ENCODE assay signal across 19 cellular contexts in genomic region chr11:73755670-73756069, GRCh38. TPM values are rescaled to one million over a fixed set of nuclear protein-coding genes. Genes with fewer than 3 reads are reported as not detected.
A peak's percentile ranks its signal among the peaks of the same experiment; 100 is the strongest.
DNase-seq lines count a peak whose midpoint lies in the region; ATAC-seq and TF ChIP-seq lines count a peak whose summit lies in the region.
"Had no signal": no experiment of that assay in that cellular context is flagged by ENCODE, and none has a peak within 500 bp of the region (broad histone marks: within the 10 kb centered on the region; RNA-seq: fewer than 3 reads in every experiment).

No MANE protein-coding gene starts in this region.

- H2BK12ac ChIP-seq in trophoblast cell (ENCODE audit: low read length) = no peak overlapping the region

- DNase-seq in CD14-positive monocyte (ENCODE audit: low spot score) = no peak
- DNase-seq in trophoblast cell = no peak
- no peak for DNase-seq in upper lobe of right lung
- no peak for DNase-seq in NAMALWA (ENCODE audit: low spot score)
- DNase-seq: ACHN; BE2C; Calu3; CD4-positive, alpha-beta memory T cell; DMS79 treated with DMSO at 0.1 percent for 48 hours; GF-D8; H7; KG1 had no signal

- H3K9me3 Mint-ChIP-seq in CD14-positive monocyte = peaks cover 0 to 6% (median 3%) of the 10 kb centered on the region in 7 donors
- H3K9me3 Mint-ChIP-seq in dendritic cell treated with granulocyte-macrophage colony-stimulating factor and Interleukin-4, amounts not matched to agents 40 ng/mL and 50 ng/mL, for 4 days = no peaks in the 10 kb centered on the region
- H3K9me3 Mint-ChIP-seq: CD4-positive, alpha-beta memory T cell; GM23338; IgD-negative memory B cell had no signal

- H3K79me1 ChIP-seq in trophoblast cell (ENCODE audit: low read length) = peaks cover 12% of the 10 kb centered on the region

- intact Hi-C loops in CD14-positive monocyte (cut with micrococcal nuclease) (no loop called here), upper lobe of right lung (cut with DNase I) (no loop called here)
- intact Hi-C loops in dendritic cell treated with granulocyte-macrophage colony-stimulating factor and Interleukin-4, amounts not matched to agents 40 ng/mL and 50 ng/mL, for 4 days (cut with micrococcal nuclease) = loop anchor here (5.0 kb wide), 1 partner anchor 37 kb away; no protein-coding TSS in a partner anchor

- peaks cover 26% of the 10 kb centered on the region for H3K79me2 ChIP-seq in trophoblast cell (ENCODE audit: control insufficient read depth, insufficient read depth, low read length, poor library complexity)

- H3K27me3 Mint-ChIP-seq in CD14-positive monocyte (ENCODE audit: low read depth in 3 of 3) = peaks cover 0 to 3% (median 0%) of the 10 kb centered on the region in 3 donors
- H3K27me3 Mint-ChIP-seq in dendritic cell treated with granulocyte-macrophage colony-stimulating factor and Interleukin-4, amounts not matched to agents 40 ng/mL and 50 ng/mL, for 4 days = no peaks in the 10 kb centered on the region
- H3K27me3 Mint-ChIP-seq: CD4-positive, alpha-beta memory T cell; IgD-negative memory B cell had no signal

- ATAC-seq in upper lobe of right lung (no peak), HG03442 (IDR thresholded peaks at IDR 0.05; ENCODE audit: unreplicated experiment) (no peak)
- ATAC-seq: GM23338, HCT116 had no signal

- H2BK120ac ChIP-seq in trophoblast cell (ENCODE audit: insufficient read depth, low read length, poor library complexity) = no peak overlapping the region

- CTCF ChIA-PET in HEK293 (lab: Yijun Ruan, JAX) = no interaction called here

- peak overlapping the region; percentile 56 for H3K4ac ChIP-seq in trophoblast cell (ENCODE audit: low read depth, low read length)

- H3K4me1 Mint-ChIP-seq in CD14-positive monocyte = peaks cover 47% of the 10 kb centered on the region
- peaks cover 62% of the 10 kb centered on the region for H3K4me1 Mint-ChIP-seq in dendritic cell treated with granulocyte-macrophage colony-stimulating factor and Interleukin-4, amounts not matched to agents 40 ng/mL and 50 ng/mL, for 4 days (ENCODE audit: low read depth)

- H3K9ac ChIP-seq in trophoblast cell (ENCODE audit: low read length) = no peak overlapping the region

- H3K9me3 ChIP-seq in HEK293 (ENCODE audit: control insufficient read depth, insufficient read depth, low read depth, low read length) (no peaks in the 10 kb centered on the region), trophoblast cell (ENCODE audit: insufficient read depth, low read depth, low read length) (no peaks in the 10 kb centered on the region), upper lobe of right lung (no peaks in the 10 kb centered on the region)
- H3K9me3 ChIP-seq: BE2C had no signal

- no peak overlapping the region for H4K12ac ChIP-seq in trophoblast cell (ENCODE audit: low read depth, low read length)

- POLR2A ChIA-PET in HEK293 (lab: Yijun Ruan, JAX) = no interaction called here

- H3K27ac ChIP-seq in HEK293 (ENCODE audit: extremely low read depth, low read depth, low read length) (no peak overlapping the region), trophoblast cell (ENCODE audit: low read depth, low read length) (no peak overlapping the region), upper lobe of right lung (no peak overlapping the region)
- H3K27ac ChIP-seq: C4-2B had no signal

- no peak overlapping the region for H3K23ac ChIP-seq in trophoblast cell (ENCODE audit: low read length)

- no peak overlapping the region for H2AK5ac ChIP-seq in trophoblast cell (ENCODE audit: low read length)

- no peak overlapping the region for H3K18ac ChIP-seq in trophoblast cell (ENCODE audit: low read length)

- H3K4me1 ChIP-seq in HEK293 (ENCODE audit: control insufficient read depth, insufficient read depth, low read length) = 0 out of 2 replicates have a peak, but pooled peaks cover 9% of the 10 kb centered on the region
- peaks cover 5 to 9% of the 10 kb centered on the region in 2 experiments for H3K4me1 ChIP-seq in trophoblast cell (ENCODE audit: control insufficient read depth in 1 of 2, insufficient read depth in 2 of 2, low read length in 2 of 2)
- H3K4me1 ChIP-seq in upper lobe of right lung = peaks cover 38% of the 10 kb centered on the region
- H3K4me1 ChIP-seq: BE2C had no signal

- H2AFZ ChIP-seq in trophoblast cell (ENCODE audit: insufficient read depth, low read length, poor library complexity) = no peak overlapping the region
- H2AFZ ChIP-seq: GM23338 had no signal

- H3K36me3 ChIP-seq in HEK293 (ENCODE audit: control insufficient read depth in 2 of 2, insufficient read depth in 1 of 2, low read length in 2 of 2) (no peaks in the 10 kb centered on the region), trophoblast cell (ENCODE audit: control insufficient read depth in 1 of 2, insufficient read depth in 2 of 2, low read length in 2 of 2) (peaks cover 0 to 6% of the 10 kb centered on the region in 2 experiments), upper lobe of right lung (peaks cover 3% of the 10 kb centered on the region)

- no peak overlapping the region for H2BK5ac ChIP-seq in trophoblast cell (ENCODE audit: low read depth, low read length, poor library complexity)

- peak overlapping the region in 5 of 7 donors; percentile 4 to 85 (median 72) for H3K27ac Mint-ChIP-seq in CD14-positive monocyte
- H3K27ac Mint-ChIP-seq in dendritic cell treated with granulocyte-macrophage colony-stimulating factor and Interleukin-4, amounts not matched to agents 40 ng/mL and 50 ng/mL, for 4 days = peak overlapping the region; percentile 12
- H3K27ac Mint-ChIP-seq: GM23338, IgD-negative memory B cell had no signal

- no peak overlapping the region for H3K4me2 ChIP-seq in trophoblast cell (ENCODE audit: low read length)
- H3K4me2 ChIP-seq: GM23338 had no signal

- H3K4me3 ChIP-seq in HEK293 (ENCODE audit: low read depth, low read length) = no peak overlapping the region
- H3K4me3 ChIP-seq in trophoblast cell (ENCODE audit: low read depth, low read length) = no peak overlapping the region
- H3K4me3 ChIP-seq in upper lobe of right lung = no peak overlapping the region
- H3K4me3 ChIP-seq: GM23338 had no signal

- H3K4me3 Mint-ChIP-seq in CD14-positive monocyte = no peak overlapping the region
- H3K4me3 Mint-ChIP-seq in dendritic cell treated with granulocyte-macrophage colony-stimulating factor and Interleukin-4, amounts not matched to agents 40 ng/mL and 50 ng/mL, for 4 days = no peak overlapping the region
- H3K4me3 Mint-ChIP-seq: CD4-positive, alpha-beta memory T cell; GM23338 had no signal

- no peak overlapping the region for H4K91ac ChIP-seq in trophoblast cell (ENCODE audit: low read depth, low read length)

- no peak overlapping the region for H3K14ac ChIP-seq in trophoblast cell (ENCODE audit: low read length)

- H3K27me3 ChIP-seq in trophoblast cell (ENCODE audit: insufficient read depth, low read length) (no peaks in the 10 kb centered on the region), upper lobe of right lung (no peaks in the 10 kb centered on the region)
- H3K27me3 ChIP-seq: BE2C had no signal

- TF ChIP-seq CTCF in CD14-positive monocyte (IDR thresholded peaks at IDR 0.05) = no peak
- TF ChIP-seq CTCF in HEK293 (tag by site-specific recombination; IDR thresholded peaks at IDR 0.05) = no peak
- no peak for TF ChIP-seq CTCF in upper lobe of right lung (IDR thresholded peaks at IDR 0.05)

- H3K36me3 Mint-ChIP-seq in CD14-positive monocyte = peaks cover 4 to 17% of the 10 kb centered on the region in 2 donors
- peaks cover 47% of the 10 kb centered on the region for H3K36me3 Mint-ChIP-seq in dendritic cell treated with granulocyte-macrophage colony-stimulating factor and Interleukin-4, amounts not matched to agents 40 ng/mL and 50 ng/mL, for 4 days (ENCODE audit: low read depth)
- H3K36me3 Mint-ChIP-seq: IgD-negative memory B cell had no signal

- no peak overlapping the region for H4K8ac ChIP-seq in trophoblast cell (ENCODE audit: low read depth, low read length)

TF ChIP-seq in HEK293, 187 proteins besides CTCF, POLR2A, EP300 and RAD21:
- TF ChIP-seq ZNF513 (tag by site-specific recombination; IDR thresholded peaks at IDR 0.05) = peak; percentile 88
- no peak for TF ChIP-seq KLF16 (tag by site-specific recombination; IDR thresholded peaks at IDR 0.05)
- TF ChIP-seq ZNF366 (tag by site-specific recombination; conservative IDR thresholded peaks at IDR 0.05) = 0 out of 2 replicates have a peak, but pooled peaks have one; percentile 52

RNA-seq across cellular contexts. Expression of gene RAB6A, which starts 5.2 kb away (rescaled TPM):
- 10 to 100 TPM; 78.6 to 91.3 TPM for polyA plus RNA-seq in CD14-positive monocyte
- polyA plus RNA-seq in trophoblast cell (2013) = 147 and 155 TPM in 2 replicates
- 137 TPM for total RNA-seq in upper lobe of right lung

RNA-seq across cellular contexts. Expression of gene MRPL48, which starts 32.0 kb away (rescaled TPM):
- polyA plus RNA-seq in CD14-positive monocyte = 10 to 100 TPM; 42.9 to 43.1 TPM
- 55.2 and 56.9 TPM in 2 replicates for polyA plus RNA-seq in trophoblast cell (2013)
- 21.4 TPM for total RNA-seq in upper lobe of right lung
